Comparison of ENCODE assay signal across 1 cellular context in the genomic region with DNA sequence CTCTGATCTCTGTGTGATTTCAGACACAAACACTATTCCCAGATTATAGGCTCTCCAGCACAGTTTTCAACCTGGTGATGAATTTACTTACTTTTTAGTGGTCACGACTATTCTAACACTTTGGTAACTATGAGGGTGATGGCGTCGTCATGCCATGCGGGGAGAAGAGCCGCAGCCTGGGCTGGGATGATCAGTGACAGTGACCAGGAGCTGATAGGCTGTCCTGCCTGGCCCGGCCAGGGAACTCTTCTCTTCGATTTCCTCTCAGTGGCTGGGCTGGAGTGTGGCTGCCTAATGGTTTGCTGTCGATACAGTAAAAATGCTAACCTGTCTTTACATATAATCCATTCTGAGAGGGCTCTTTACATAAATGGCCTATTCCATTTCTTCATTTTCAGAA.
TF ChIP-seq lines count a peak whose summit lies in the region.

No MANE protein-coding gene starts in this region.

TF ChIP-seq in HepG2, 621 proteins besides CTCF, POLR2A, EP300 and RAD21 (continued from another document):
- TF ChIP-seq, protein P1, sequence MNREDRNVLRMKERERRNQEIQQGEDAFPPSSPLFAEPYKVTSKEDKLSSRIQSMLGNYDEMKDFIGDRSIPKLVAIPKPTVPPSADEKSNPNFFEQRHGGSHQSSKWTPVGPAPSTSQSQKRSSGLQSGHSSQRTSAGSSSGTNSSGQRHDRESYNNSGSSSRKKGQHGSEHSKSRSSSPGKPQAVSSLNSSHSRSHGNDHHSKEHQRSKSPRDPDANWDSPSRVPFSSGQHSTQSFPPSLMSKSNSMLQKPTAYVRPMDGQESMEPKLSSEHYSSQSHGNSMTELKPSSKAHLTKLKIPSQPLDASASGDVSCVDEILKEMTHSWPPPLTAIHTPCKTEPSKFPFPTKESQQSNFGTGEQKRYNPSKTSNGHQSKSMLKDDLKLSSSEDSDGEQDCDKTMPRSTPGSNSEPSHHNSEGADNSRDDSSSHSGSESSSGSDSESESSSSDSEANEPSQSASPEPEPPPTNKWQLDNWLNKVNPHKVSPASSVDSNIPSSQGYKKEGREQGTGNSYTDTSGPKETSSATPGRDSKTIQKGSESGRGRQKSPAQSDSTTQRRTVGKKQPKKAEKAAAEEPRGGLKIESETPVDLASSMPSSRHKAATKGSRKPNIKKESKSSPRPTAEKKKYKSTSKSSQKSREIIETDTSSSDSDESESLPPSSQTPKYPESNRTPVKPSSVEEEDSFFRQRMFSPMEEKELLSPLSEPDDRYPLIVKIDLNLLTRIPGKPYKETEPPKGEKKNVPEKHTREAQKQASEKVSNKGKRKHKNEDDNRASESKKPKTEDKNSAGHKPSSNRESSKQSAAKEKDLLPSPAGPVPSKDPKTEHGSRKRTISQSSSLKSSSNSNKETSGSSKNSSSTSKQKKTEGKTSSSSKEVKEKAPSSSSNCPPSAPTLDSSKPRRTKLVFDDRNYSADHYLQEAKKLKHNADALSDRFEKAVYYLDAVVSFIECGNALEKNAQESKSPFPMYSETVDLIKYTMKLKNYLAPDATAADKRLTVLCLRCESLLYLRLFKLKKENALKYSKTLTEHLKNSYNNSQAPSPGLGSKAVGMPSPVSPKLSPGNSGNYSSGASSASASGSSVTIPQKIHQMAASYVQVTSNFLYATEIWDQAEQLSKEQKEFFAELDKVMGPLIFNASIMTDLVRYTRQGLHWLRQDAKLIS (CRISPR knock-in tag; IDR thresholded peaks at IDR 0.05) = no peak
- no peak for TF ChIP-seq ZMYM3 (CRISPR knock-in tag; IDR thresholded peaks at IDR 0.05)
- no peak for TF ChIP-seq TBX2 (CRISPR knock-in tag; IDR thresholded peaks at IDR 0.05; ENCODE audit: borderline replicate concordance)
- TF ChIP-seq, protein P2, sequence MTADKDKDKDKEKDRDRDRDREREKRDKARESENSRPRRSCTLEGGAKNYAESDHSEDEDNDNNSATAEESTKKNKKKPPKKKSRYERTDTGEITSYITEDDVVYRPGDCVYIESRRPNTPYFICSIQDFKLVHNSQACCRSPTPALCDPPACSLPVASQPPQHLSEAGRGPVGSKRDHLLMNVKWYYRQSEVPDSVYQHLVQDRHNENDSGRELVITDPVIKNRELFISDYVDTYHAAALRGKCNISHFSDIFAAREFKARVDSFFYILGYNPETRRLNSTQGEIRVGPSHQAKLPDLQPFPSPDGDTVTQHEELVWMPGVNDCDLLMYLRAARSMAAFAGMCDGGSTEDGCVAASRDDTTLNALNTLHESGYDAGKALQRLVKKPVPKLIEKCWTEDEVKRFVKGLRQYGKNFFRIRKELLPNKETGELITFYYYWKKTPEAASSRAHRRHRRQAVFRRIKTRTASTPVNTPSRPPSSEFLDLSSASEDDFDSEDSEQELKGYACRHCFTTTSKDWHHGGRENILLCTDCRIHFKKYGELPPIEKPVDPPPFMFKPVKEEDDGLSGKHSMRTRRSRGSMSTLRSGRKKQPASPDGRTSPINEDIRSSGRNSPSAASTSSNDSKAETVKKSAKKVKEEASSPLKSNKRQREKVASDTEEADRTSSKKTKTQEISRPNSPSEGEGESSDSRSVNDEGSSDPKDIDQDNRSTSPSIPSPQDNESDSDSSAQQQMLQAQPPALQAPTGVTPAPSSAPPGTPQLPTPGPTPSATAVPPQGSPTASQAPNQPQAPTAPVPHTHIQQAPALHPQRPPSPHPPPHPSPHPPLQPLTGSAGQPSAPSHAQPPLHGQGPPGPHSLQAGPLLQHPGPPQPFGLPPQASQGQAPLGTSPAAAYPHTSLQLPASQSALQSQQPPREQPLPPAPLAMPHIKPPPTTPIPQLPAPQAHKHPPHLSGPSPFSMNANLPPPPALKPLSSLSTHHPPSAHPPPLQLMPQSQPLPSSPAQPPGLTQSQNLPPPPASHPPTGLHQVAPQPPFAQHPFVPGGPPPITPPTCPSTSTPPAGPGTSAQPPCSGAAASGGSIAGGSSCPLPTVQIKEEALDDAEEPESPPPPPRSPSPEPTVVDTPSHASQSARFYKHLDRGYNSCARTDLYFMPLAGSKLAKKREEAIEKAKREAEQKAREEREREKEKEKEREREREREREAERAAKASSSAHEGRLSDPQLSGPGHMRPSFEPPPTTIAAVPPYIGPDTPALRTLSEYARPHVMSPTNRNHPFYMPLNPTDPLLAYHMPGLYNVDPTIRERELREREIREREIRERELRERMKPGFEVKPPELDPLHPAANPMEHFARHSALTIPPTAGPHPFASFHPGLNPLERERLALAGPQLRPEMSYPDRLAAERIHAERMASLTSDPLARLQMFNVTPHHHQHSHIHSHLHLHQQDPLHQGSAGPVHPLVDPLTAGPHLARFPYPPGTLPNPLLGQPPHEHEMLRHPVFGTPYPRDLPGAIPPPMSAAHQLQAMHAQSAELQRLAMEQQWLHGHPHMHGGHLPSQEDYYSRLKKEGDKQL (CRISPR knock-in tag; IDR thresholded peaks at IDR 0.05; ENCODE audit: low read depth) = no peak
- TF ChIP-seq CREB1 (IDR thresholded peaks at IDR 0.05) = no peak
- TF ChIP-seq CREB1 (CRISPR knock-in tag; IDR thresholded peaks at IDR 0.05) = no peak
- no peak for TF ChIP-seq ZNF503 (CRISPR knock-in tag; IDR thresholded peaks at IDR 0.05)
- TF ChIP-seq SRY (CRISPR knock-in tag; IDR thresholded peaks at IDR 0.05) = no peak
- TF ChIP-seq PRPF4 (IDR thresholded peaks at IDR 0.05; ENCODE audit: low read depth, low read length, poor library complexity, severe bottlenecking) = peak; percentile 4
- TF ChIP-seq ZBTB38 (CRISPR knock-in tag; IDR thresholded peaks at IDR 0.05) = peak; percentile 93
- no peak for TF ChIP-seq ZNF770 (CRISPR knock-in tag; IDR thresholded peaks at IDR 0.05)
TF ChIP-seq in HepG2: peak in this region for 2.
